8 cellular contexts compared by ENCODE assay signal in genomic region chr3:377158-377561, GRCh38.
DNase-seq lines count a peak whose midpoint lies in the region; ATAC-seq and TF ChIP-seq lines count a peak whose summit lies in the region.

No MANE protein-coding gene starts in this region.

- no peak overlapping the region for H3K9ac ChIP-seq in parathyroid adenoma

- H3K4me3 ChIP-seq in cardiac fibroblast (replicated peaks in 1 of 2; ENCODE audit: low read depth in 2 of 2, low read length in 2 of 2) (no peak overlapping the region), parathyroid adenoma (ENCODE audit: low read depth, low read length) (no peak overlapping the region)

- peak; percentile 26 for TF ChIP-seq CTCF in cardiac fibroblast (IDR thresholded peaks at IDR 0.05; ENCODE audit: low read depth, low read length)
- peak; percentile 8 for TF ChIP-seq CTCF in parathyroid adenoma (IDR thresholded peaks at IDR 0.05)

- no peaks in the 10 kb centered on the region for H3K27me3 Mint-ChIP-seq in activated T-helper 2 cell treated with anti-CD3 and anti-CD28 coated beads, Interferon-gamma antibody, Interleukin-2, Interleukin-4, amounts not matched to agents 10 μg/mL and 5 μg/mL and 100 μg/mL, durations not matched to agents 14 hours and 24 hours and 36 hours (ENCODE audit: low read depth)

- no peak overlapping the region for H2AFZ ChIP-seq in parathyroid adenoma

- no peaks in the 10 kb centered on the region for H3K79me2 ChIP-seq in parathyroid adenoma

- H3K36me3 ChIP-seq in parathyroid adenoma (ENCODE audit: control insufficient read depth, insufficient read depth, low read length), result no peaks in the 10 kb centered on the region

- no peaks in the 10 kb centered on the region for H3K4me1 Mint-ChIP-seq in activated T-helper 2 cell treated with anti-CD3 and anti-CD28 coated beads, Interferon-gamma antibody, Interleukin-2, Interleukin-4, amounts not matched to agents 10 μg/mL and 5 μg/mL and 100 μg/mL, durations not matched to agents 14 hours and 24 hours and 36 hours (ENCODE audit: low read depth)

- no peak overlapping the region for H3K4me2 ChIP-seq in parathyroid adenoma (ENCODE audit: low read length)

- H3K4me1 ChIP-seq in parathyroid adenoma, result no peaks in the 10 kb centered on the region

- no peak overlapping the region for H3K4me3 Mint-ChIP-seq in activated T-helper 2 cell treated with anti-CD3 and anti-CD28 coated beads, Interferon-gamma antibody, Interleukin-2, Interleukin-4, amounts not matched to agents 10 μg/mL and 5 μg/mL and 100 μg/mL, durations not matched to agents 14 hours and 24 hours and 36 hours (ENCODE audit: low read depth)

- no peak overlapping the region for H3K27ac ChIP-seq in parathyroid adenoma

- no peak overlapping the region for H3K27ac Mint-ChIP-seq in activated T-helper 2 cell treated with anti-CD3 and anti-CD28 coated beads, Interferon-gamma antibody, Interleukin-2, Interleukin-4, amounts not matched to agents 10 μg/mL and 5 μg/mL and 100 μg/mL, durations not matched to agents 14 hours and 24 hours and 36 hours

- no peaks in the 10 kb centered on the region for H3K9me3 Mint-ChIP-seq in activated T-helper 2 cell treated with anti-CD3 and anti-CD28 coated beads, Interferon-gamma antibody, Interleukin-2, Interleukin-4, amounts not matched to agents 10 μg/mL and 5 μg/mL and 100 μg/mL, durations not matched to agents 14 hours and 24 hours and 36 hours

- peak; percentile 13 for DNase-seq in NCI-H345 (lab: John Stamatoyannopoulos, UW)
- DNase-seq in cardiac fibroblast (ENCODE audit: low read depth in 2 of 2), result peak; percentile 26 to 53
- no peak for DNase-seq in nucleus accumbens (lab: John Stamatoyannopoulos, UW)
- no peak for DNase-seq in activated T-helper 2 cell treated with anti-CD3 and anti-CD28 coated beads, Interferon-gamma antibody, Interleukin-2, Interleukin-4, amounts not matched to agents 10 μg/mL and 5 μg/mL and 100 μg/mL, durations not matched to agents 14 hours and 24 hours and 36 hours (ENCODE audit: low spot score)
- no peak for DNase-seq in stimulated activated CD4-positive, alpha-beta T cell treated with anti-CD3 and anti-CD28 coated beads, Interleukin-2, amount 100 ng/mL, for 48 hours

- peak; percentile 72 for ATAC-seq in GM18519 (IDR thresholded peaks at IDR 0.05; ENCODE audit: low FRiP score, unreplicated experiment)
- ATAC-seq in HG02798 (IDR thresholded peaks at IDR 0.05; ENCODE audit: poor library complexity, unreplicated experiment), result peak; percentile 71

- no peaks in the 10 kb centered on the region for H3K27me3 ChIP-seq in parathyroid adenoma (ENCODE audit: control insufficient read depth, insufficient read depth, low read length)

- H3K36me3 Mint-ChIP-seq in activated T-helper 2 cell treated with anti-CD3 and anti-CD28 coated beads, Interferon-gamma antibody, Interleukin-2, Interleukin-4, amounts not matched to agents 10 μg/mL and 5 μg/mL and 100 μg/mL, durations not matched to agents 14 hours and 24 hours and 36 hours (ENCODE audit: low read depth), result no peaks in the 10 kb centered on the region

- intact Hi-C loops in activated T-helper 2 cell treated with anti-CD3 and anti-CD28 coated beads, Interferon-gamma antibody, Interleukin-2, Interleukin-4, amounts not matched to agents 10 μg/mL and 5 μg/mL and 100 μg/mL, durations not matched to agents 14 hours and 24 hours and 36 hours (cut with micrococcal nuclease), result no loop called here

- H3K9me3 ChIP-seq in parathyroid adenoma (ENCODE audit: control insufficient read depth, low read length), result no peaks in the 10 kb centered on the region

Comparison
In these comparisons a context has a peak if more than half of its experiments do, and no peak if none do; other contexts are left out.
1. DNase-seq: peak in NCI-H345 (single experiment) and cardiac fibroblast (2 of 2); none in nucleus accumbens (0 of 56), activated T-helper 2 cell treated with anti-CD3 and anti-CD28 coated beads, Interferon-gamma antibody, Interleukin-2, Interleukin-4, amounts not matched to agents 10 μg/mL and 5 μg/mL and 100 μg/mL, durations not matched to agents 14 hours and 24 hours and 36 hours (single experiment) and stimulated activated CD4-positive, alpha-beta T cell treated with anti-CD3 and anti-CD28 coated beads, Interleukin-2, amount 100 ng/mL, for 48 hours (0 of 2).